Comparison of ENCODE assay signal across 13 cellular contexts in genomic region chr16:78478267-78478821, GRCh38.
DNase-seq lines count a peak whose midpoint lies in the region; ATAC-seq and TF ChIP-seq lines count a peak whose summit lies in the region.
"Had no signal": no experiment of that assay in that cellular context is flagged by ENCODE, and none has a peak within 500 bp of the region (broad histone marks: within the 10 kb centered on the region; RNA-seq: fewer than 3 reads in every experiment).

No MANE protein-coding gene starts in this region.

- H3K27me3 ChIP-seq in thoracic aorta (replicated peaks; ENCODE audit: insufficient read depth): no peaks in the 10 kb centered on the region
- H3K27me3 ChIP-seq: dorsolateral prefrontal cortex, thyroid gland had no signal

- H3K4me1 Mint-ChIP-seq in activated naive CD4-positive, alpha-beta T cell treated with anti-CD3 and anti-CD28 coated beads, Interleukin-2, amount 10 ng/mL, durations not matched to agents 7 days and 5 days: no peaks in the 10 kb centered on the region

- peak; percentile 38 for TF ChIP-seq CTCF in thoracic aorta (IDR thresholded peaks at IDR 0.05)

- DNase-seq in activated naive CD4-positive, alpha-beta T cell treated with anti-CD3 and anti-CD28 coated beads, Interleukin-2, amount 10 ng/mL, durations not matched to agents 7 days and 5 days: peak; percentile 23
- no peak for DNase-seq in activated naive CD4-positive, alpha-beta T cell treated with Interleukin-2 at 50 U/mL for 16 hours
- DNase-seq in NCI-H146 treated with DMSO at 0.1 percent for 48 hours (lab: John Stamatoyannopoulos, UW; ENCODE audit: unreplicated experiment): peak; percentile 89
- peak; percentile 26 for DNase-seq in cerebellum (ENCODE audit: low spot score)
- DNase-seq in thoracic aorta (ENCODE audit: low spot score): no peak
- DNase-seq in AML-193 (lab: John Stamatoyannopoulos, UW): no peak
- no peak for DNase-seq in activated CD4-positive, alpha-beta T cell treated with anti-CD3 and anti-CD28 coated beads for 48 hours
- DNase-seq: DMS53, OCI-M1 had no signal

- H3K36me3 ChIP-seq in thoracic aorta: no peaks in the 10 kb centered on the region
- H3K36me3 ChIP-seq: thyroid gland had no signal

- no peaks in the 10 kb centered on the region for H3K27me3 Mint-ChIP-seq in activated naive CD4-positive, alpha-beta T cell treated with anti-CD3 and anti-CD28 coated beads, Interleukin-2, amount 10 ng/mL, durations not matched to agents 7 days and 5 days
- H3K27me3 Mint-ChIP-seq: memory B cell had no signal

- H3K36me3 Mint-ChIP-seq in activated naive CD4-positive, alpha-beta T cell treated with anti-CD3 and anti-CD28 coated beads, Interleukin-2, amount 10 ng/mL, durations not matched to agents 7 days and 5 days: no peaks in the 10 kb centered on the region
- H3K36me3 Mint-ChIP-seq: memory B cell had no signal

- CTCF ChIA-PET in activated naive CD4-positive, alpha-beta T cell treated with anti-CD3 and anti-CD28 coated beads, Interleukin-2, amount 10 ng/mL, durations not matched to agents 7 days and 5 days (lab: Charles Lee): interaction anchor here (1.2 kb wide), 2 partner anchors 11 to 15 kb away, joined by 3 read pairs; no protein-coding TSS in a partner anchor

- no peak overlapping the region for H3K27ac Mint-ChIP-seq in activated naive CD4-positive, alpha-beta T cell treated with anti-CD3 and anti-CD28 coated beads, Interleukin-2, amount 10 ng/mL, durations not matched to agents 7 days and 5 days
- H3K27ac Mint-ChIP-seq: memory B cell had no signal

- H3K9me3 Mint-ChIP-seq in activated naive CD4-positive, alpha-beta T cell treated with anti-CD3 and anti-CD28 coated beads, Interleukin-2, amount 10 ng/mL, durations not matched to agents 7 days and 5 days: no peaks in the 10 kb centered on the region
- H3K9me3 Mint-ChIP-seq: memory B cell had no signal

- H3K4me3 ChIP-seq in thoracic aorta: no peak overlapping the region
- H3K4me3 ChIP-seq: dorsolateral prefrontal cortex, thyroid gland had no signal

- ATAC-seq in thoracic aorta (ENCODE audit: insufficient number of reproducible peaks, low FRiP score, low read depth) (no peak), HG02623 (IDR thresholded peaks at IDR 0.05; ENCODE audit: unreplicated experiment) (no peak)

- H3K4me3 Mint-ChIP-seq in activated naive CD4-positive, alpha-beta T cell treated with anti-CD3 and anti-CD28 coated beads, Interleukin-2, amount 10 ng/mL, durations not matched to agents 7 days and 5 days: no peak overlapping the region
- H3K4me3 Mint-ChIP-seq: memory B cell had no signal

- no peak overlapping the region for H3K27ac ChIP-seq in thoracic aorta
- H3K27ac ChIP-seq: dorsolateral prefrontal cortex, thyroid gland had no signal

- no peaks in the 10 kb centered on the region for H3K9me3 ChIP-seq in thoracic aorta
- H3K9me3 ChIP-seq: thyroid gland had no signal

- H3K4me1 ChIP-seq in thoracic aorta (ENCODE audit: control insufficient read depth in 1 of 2, low read depth in 2 of 2): no peaks in the 10 kb centered on the region

Comparison
In these comparisons a context has a peak if more than half of its experiments do, and no peak if none do; other contexts are left out.
1. DNase-seq: peak in activated naive CD4-positive, alpha-beta T cell treated with anti-CD3 and anti-CD28 coated beads, Interleukin-2, amount 10 ng/mL, durations not matched to agents 7 days and 5 days (single experiment), NCI-H146 treated with DMSO at 0.1 percent for 48 hours (single experiment) and cerebellum (single experiment); none in activated naive CD4-positive, alpha-beta T cell treated with Interleukin-2 at 50 U/mL for 16 hours (single experiment), thoracic aorta (single experiment), AML-193 (0 of 2) and activated CD4-positive, alpha-beta T cell treated with anti-CD3 and anti-CD28 coated beads for 48 hours (single experiment).